9 cellular contexts compared by ENCODE assay signal in the genomic region with DNA sequence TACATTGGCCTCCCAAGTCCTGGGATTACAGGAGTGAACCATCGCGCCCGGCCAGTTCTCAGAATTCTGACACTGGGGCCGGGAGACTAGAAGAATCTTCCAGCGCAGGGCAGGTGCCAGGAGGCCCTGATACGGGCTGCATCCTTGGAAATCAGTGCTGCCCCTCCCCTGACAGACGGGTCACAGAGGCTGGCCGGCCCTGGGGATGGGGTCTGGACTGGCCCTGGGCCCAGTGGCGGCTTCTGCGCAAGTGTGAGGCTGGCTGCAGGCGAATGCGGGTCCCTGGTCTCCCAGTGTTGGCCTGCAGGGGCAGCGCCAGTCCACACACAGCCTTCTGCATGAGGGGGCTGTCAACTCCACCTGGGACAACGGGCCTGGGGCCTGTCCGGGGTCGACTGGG. TPM values are rescaled to one million over a fixed set of nuclear protein-coding genes. Genes with fewer than 3 reads are reported as not detected.
A peak's percentile ranks its signal among the peaks of the same experiment; 100 is the strongest.
DNase-seq lines count a peak whose midpoint lies in the region; ATAC-seq and TF ChIP-seq lines count a peak whose summit lies in the region.
"Had no signal": no experiment of that assay in that cellular context is flagged by ENCODE, and none has a peak within 500 bp of the region (broad histone marks: within the 10 kb centered on the region; RNA-seq: fewer than 3 reads in every experiment).

No MANE protein-coding gene starts in this region.

- no peak overlapping the region for H3K4me3 ChIP-seq in GM23338
- H3K4me3 ChIP-seq in spleen = peak overlapping the region in 4 of 8 donors; percentile 55 to 82 (median 62)

- H3K4me2 ChIP-seq in GM23338 = peak overlapping the region; percentile 81; the same call in 1 of the 2 replicates

- no peaks in the 10 kb centered on the region for H3K9me3 ChIP-seq in spleen

- H3K4me3 Mint-ChIP-seq in GM23338 (peak overlapping the region; percentile 71), glutamatergic neuron (ENCODE audit: unreplicated experiment) (no peak overlapping the region)

- no peaks in the 10 kb centered on the region for H3K9me2 ChIP-seq in GM23338 (ENCODE audit: insufficient read depth)

- WGBS in spleen, 5 donors = 82 to 89% (median 86%) methylated on average over 6 to 16 of the region's 16 CpGs

- peak; percentile 52 to 81 for TF ChIP-seq CTCF in GM23338 (conservative IDR thresholded peaks at IDR 0.05; ENCODE audit: low read depth in 2 of 2)
- TF ChIP-seq CTCF in VCaP (conservative IDR thresholded peaks at IDR 0.05) = no peak
- no peak for TF ChIP-seq CTCF in glutamatergic neuron (IDR thresholded peaks at IDR 0.05; ENCODE audit: partially characterized antibody, unreplicated experiment)
- peak in 1 of 11 experiments; percentile 11 for TF ChIP-seq CTCF in spleen (IDR thresholded peaks at IDR 0.05 in 8 of 11, conservative IDR thresholded peaks at IDR 0.05 in 3 of 11)

- H4K20me1 ChIP-seq in GM23338 (replicated peaks; ENCODE audit: insufficient read depth) = peaks cover 3% of the 10 kb centered on the region; the same call in 1 of the 2 replicates

- H3K36me3 ChIP-seq in GM23338 (ENCODE audit: insufficient read depth) (no peaks in the 10 kb centered on the region), spleen (peaks cover 0 to 15% (median 9%) of the 10 kb centered on the region in 6 donors)

- H3K36me3 Mint-ChIP-seq in GM23338 (ENCODE audit: low read depth) (peaks cover 15% of the 10 kb centered on the region), glutamatergic neuron (ENCODE audit: unreplicated experiment) (peaks cover 4% of the 10 kb centered on the region)

- H3K27me3 ChIP-seq in GM23338 (ENCODE audit: insufficient read depth) = no peaks in the 10 kb centered on the region
- H3K27me3 ChIP-seq in spleen (replicated peaks in 1 of 7) = no peaks in the 10 kb centered on the region

- ATAC-seq in GM23338 (peak; percentile 91), GM21717 (IDR thresholded peaks at IDR 0.05; ENCODE audit: unreplicated experiment) (no peak)

- peaks cover 13% of the 10 kb centered on the region for H3K4me1 ChIP-seq in GM23338 (ENCODE audit: insufficient read depth)
- peaks cover 11 to 37% (median 27%) of the 10 kb centered on the region in 6 donors for H3K4me1 ChIP-seq in spleen

- peak; percentile 84 for DNase-seq in GM23338 (ENCODE audit: low spot score)
- DNase-seq in glutamatergic neuron = peak; percentile 49
- DNase-seq in spleen = peak; percentile 81
- DNase-seq in superior temporal gyrus (ENCODE audit: extremely low spot score) = no peak
- DNase-seq in ureter (ENCODE audit: low spot score) = no peak
- no peak for DNase-seq in NK-92 treated with Interleukin-12 subunit alpha and Interleukin-12 subunit beta, amount 100 ng/mL, for 24 hours (lab: John Stamatoyannopoulos, UW)
- DNase-seq: NCI-H524 treated with DMSO at 0.1 percent for 48 hours had no signal

- H3K27ac Mint-ChIP-seq in GM23338 (no peak overlapping the region), glutamatergic neuron (ENCODE audit: unreplicated experiment) (no peak overlapping the region)

- no peak for TF ChIP-seq POLR2A in spleen (IDR thresholded peaks at IDR 0.05)

- H3K27ac ChIP-seq in GM23338 (ENCODE audit: low read depth) (no peak overlapping the region), VCaP (peak overlapping the region; percentile 95), spleen (peak overlapping the region; percentile 49 to 89 (median 71))

- H3K27me3 Mint-ChIP-seq in GM23338 (ENCODE audit: insufficient read depth, low read depth, poor library complexity) (peaks cover 14% of the 10 kb centered on the region), glutamatergic neuron (ENCODE audit: unreplicated experiment) (peaks cover 9% of the 10 kb centered on the region)

- H3K4me1 Mint-ChIP-seq in GM23338 = peaks cover 2% of the 10 kb centered on the region; the same call in 1 of the 3 replicates
- peaks cover 2% of the 10 kb centered on the region for H3K4me1 Mint-ChIP-seq in glutamatergic neuron (ENCODE audit: low read depth, unreplicated experiment)

- H3K9me3 Mint-ChIP-seq in GM23338 = no peaks in the 10 kb centered on the region; the same call in 2 of the 3 replicates
- H3K9me3 Mint-ChIP-seq in glutamatergic neuron (ENCODE audit: unreplicated experiment) = peaks cover 6% of the 10 kb centered on the region

- intact Hi-C loops in spleen (cut with DNase I; ENCODE audit: low total_unique reads) = loop anchor here (5.0 kb wide), 1 partner anchor 101 kb away; the partner anchor contains the start of gene MGAT4B

- H2AFZ ChIP-seq in GM23338 = no peak overlapping the region

- H3F3A ChIP-seq in GM23338 (replicated peaks; ENCODE audit: low read depth) = peaks cover 21% of the 10 kb centered on the region

- peaks cover 10% of the 10 kb centered on the region for H3K79me2 ChIP-seq in GM23338 (replicated peaks; ENCODE audit: insufficient read depth)

TF ChIP-seq in GM23338, 12 proteins besides CTCF, POLR2A, EP300 and RAD21 (continues in another document):
- TF ChIP-seq ZNF331 (CRISPR knock-in tag; IDR thresholded peaks at IDR 0.05; ENCODE audit: low read depth) (no peak), EZH2 (IDR thresholded peaks at IDR 0.05; ENCODE audit: low read depth, unreplicated experiment) (no peak), POLR2AphosphoS5 (IDR thresholded peaks at IDR 0.05; ENCODE audit: low read depth) (no peak), EZH2phosphoT487 (IDR thresholded peaks at IDR 0.05; ENCODE audit: unreplicated experiment) (no peak)
- TF ChIP-seq, protein P1, sequence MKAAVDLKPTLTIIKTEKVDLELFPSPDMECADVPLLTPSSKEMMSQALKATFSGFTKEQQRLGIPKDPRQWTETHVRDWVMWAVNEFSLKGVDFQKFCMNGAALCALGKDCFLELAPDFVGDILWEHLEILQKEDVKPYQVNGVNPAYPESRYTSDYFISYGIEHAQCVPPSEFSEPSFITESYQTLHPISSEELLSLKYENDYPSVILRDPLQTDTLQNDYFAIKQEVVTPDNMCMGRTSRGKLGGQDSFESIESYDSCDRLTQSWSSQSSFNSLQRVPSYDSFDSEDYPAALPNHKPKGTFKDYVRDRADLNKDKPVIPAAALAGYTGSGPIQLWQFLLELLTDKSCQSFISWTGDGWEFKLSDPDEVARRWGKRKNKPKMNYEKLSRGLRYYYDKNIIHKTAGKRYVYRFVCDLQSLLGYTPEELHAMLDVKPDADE (IDR thresholded peaks at IDR 0.05) = no peak

RNA-seq across cellular contexts. Expression of gene TBC1D9B, which starts 0.8 kb away (rescaled TPM):
- total RNA-seq in GM23338 (2014; rRNA removed; shearing (Covaris generic)) = 34.5 and 38.0 TPM in 2 replicates
- polyA plus RNA-seq in GM23338 (2016; fragmentation: Nextera tagmentation; extraction: Ambion mirVana) = 17.1 and 19.0 TPM in 2 replicates
- total RNA-seq in glutamatergic neuron (ENCODE audit: unreplicated experiment) = 81.8 TPM
- total RNA-seq in spleen = 100 to 1,000 TPM in 6 of 7 donors, 10 to 100 TPM in 1; 98.9 to 140 (median 120) TPM
- polyA plus RNA-seq in spleen = 10 to 100 TPM; 29.5 to 67.1 (median 38.0) TPM
- total RNA-seq in ureter = 142 TPM

RNA-seq across cellular contexts. Expression of gene MRNIP, which starts 49.9 kb away (rescaled TPM):
- 29.4 and 34.4 TPM in 2 replicates for total RNA-seq in GM23338 (2014; rRNA removed; shearing (Covaris generic))
- polyA plus RNA-seq in GM23338 (2016; fragmentation: Nextera tagmentation; extraction: Ambion mirVana) = 18.0 and 18.2 TPM in 2 replicates
- 60.2 TPM for total RNA-seq in glutamatergic neuron (ENCODE audit: unreplicated experiment)
- 10 to 100 TPM; 46.2 to 88.4 (median 48.0) TPM for total RNA-seq in spleen
- 100 to 1,000 TPM in 1 of 3 donors, 10 to 100 TPM in 2; 34.9 to 107 (median 58.7) TPM for polyA plus RNA-seq in spleen
- total RNA-seq in ureter = 40.5 TPM

Comparison
In these comparisons a context has a peak if more than half of its experiments do, and no peak if none do; other contexts are left out.
1. DNase-seq: peak in GM23338 (single experiment), glutamatergic neuron (single experiment) and spleen (single experiment); none in superior temporal gyrus (single experiment), ureter (single experiment) and NK-92 treated with Interleukin-12 subunit alpha and Interleukin-12 subunit beta, amount 100 ng/mL, for 24 hours (single experiment).
2. CTCF ChIP-seq: peak in GM23338 (2 of 2); none in VCaP (single experiment) and glutamatergic neuron (single experiment).